27 cellular contexts compared by ENCODE assay signal in the genomic region with DNA sequence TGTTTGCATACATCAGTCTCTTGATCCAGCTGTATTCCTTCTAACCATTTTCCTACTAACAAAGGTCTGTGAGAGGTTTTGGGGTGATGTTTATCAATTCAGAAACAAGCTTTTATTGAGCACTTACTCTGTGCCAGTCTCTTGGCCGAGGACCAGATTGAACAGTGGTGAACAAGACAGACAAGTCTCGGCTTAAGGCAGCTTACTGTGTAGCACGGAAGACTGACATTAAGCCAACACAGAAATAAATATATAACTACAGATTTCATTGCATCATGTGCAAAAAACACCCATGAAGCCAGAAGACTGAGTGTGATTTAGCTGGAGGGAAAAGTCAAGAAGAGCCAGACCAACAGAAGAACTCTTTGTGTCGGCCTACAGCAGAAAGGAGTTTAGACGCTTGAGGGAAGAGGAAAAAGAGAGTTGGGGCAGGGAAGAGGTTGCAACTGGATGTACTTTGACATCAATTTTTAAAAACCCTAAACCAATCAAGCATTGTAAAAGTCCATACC.
"Had no signal": no experiment of that assay in that cellular context is flagged by ENCODE, and none has a peak within 500 bp of the region (broad histone marks: within the 10 kb centered on the region; RNA-seq: fewer than 3 reads in every experiment).

No MANE protein-coding gene starts in this region.

- H3K36me3 Mint-ChIP-seq: activated CD8-positive, alpha-beta memory T cell treated with anti-CD3 and anti-CD28 coated beads, Interleukin-2, amount 10 ng/mL, durations not matched to agents 7 days and 5 days; activated naive CD4-positive, alpha-beta T cell treated with anti-CD3 and anti-CD28 coated beads, Interleukin-2, amount 50 U/mL, for 24 hours; natural killer cell; stimulated activated naive B cell treated with anti-CD40 and anti-IgM and Interleukin-4, amounts not matched to agents 10 μg/mL and 1 μg/mL and 100 μg/mL, for 72 hours had no signal

- H3K27ac ChIP-seq: esophagus muscularis mucosa, foreskin keratinocyte, heart right ventricle, left lung, lower lobe of right lung, neutrophil, ovary, prostate gland, suprapubic skin, tibial artery had no signal

- H3K4me1 ChIP-seq: foreskin keratinocyte, lower lobe of right lung, prostate gland, suprapubic skin had no signal

- H3K27me3 ChIP-seq: esophagus muscularis mucosa, foreskin keratinocyte, heart right ventricle, left lung, neutrophil, ovary, suprapubic skin, tibial artery had no signal

- H3K27ac Mint-ChIP-seq: activated B cell treated with CpG ODN at 0.5 μM for 24 hours; activated CD8-positive, alpha-beta memory T cell treated with anti-CD3 and anti-CD28 coated beads, Interleukin-2, amount 10 ng/mL, durations not matched to agents 7 days and 5 days; activated CD8-positive, alpha-beta T cell treated with anti-CD3 and anti-CD28 coated beads, Interleukin-2, amount 10 ng/mL, durations not matched to agents 7 days and 5 days; activated naive CD4-positive, alpha-beta T cell treated with anti-CD3 and anti-CD28 coated beads, Interleukin-2, amount 50 U/mL, for 24 hours; activated naive CD8-positive, alpha-beta T cell treated with anti-CD3 and anti-CD28 coated beads, Interleukin-2, amount 50 U/mL, for 24 hours; activated T-helper 2 cell treated with anti-CD3 and anti-CD28 coated beads, Interferon-gamma antibody, Interleukin-2, Interleukin-4, amounts not matched to agents 10 μg/mL and 5 μg/mL and 100 μg/mL, durations not matched to agents 14 hours and 24 hours and 36 hours; natural killer cell; stimulated activated naive B cell treated with anti-CD40 and anti-IgM and Interleukin-4, amounts not matched to agents 10 μg/mL and 1 μg/mL and 100 μg/mL, for 72 hours had no signal

- H3K27me3 Mint-ChIP-seq: activated B cell treated with CpG ODN at 0.5 μM for 24 hours; stimulated activated naive B cell treated with anti-CD40 and anti-IgM and Interleukin-4, amounts not matched to agents 10 μg/mL and 1 μg/mL and 100 μg/mL, for 72 hours had no signal

- H3K4me3 Mint-ChIP-seq: activated B cell treated with CpG ODN at 0.5 μM for 24 hours; activated CD8-positive, alpha-beta memory T cell treated with anti-CD3 and anti-CD28 coated beads, Interleukin-2, amount 10 ng/mL, durations not matched to agents 7 days and 5 days; activated CD8-positive, alpha-beta T cell treated with anti-CD3 and anti-CD28 coated beads, Interleukin-2, amount 10 ng/mL, durations not matched to agents 7 days and 5 days; activated naive CD4-positive, alpha-beta T cell treated with anti-CD3 and anti-CD28 coated beads, Interleukin-2, amount 50 U/mL, for 24 hours; activated naive CD8-positive, alpha-beta T cell treated with anti-CD3 and anti-CD28 coated beads, Interleukin-2, amount 50 U/mL, for 24 hours; central memory CD8-positive, alpha-beta T cell; natural killer cell; stimulated activated naive B cell treated with anti-CD40 and anti-IgM and Interleukin-4, amounts not matched to agents 10 μg/mL and 1 μg/mL and 100 μg/mL, for 72 hours had no signal

- H3K36me3 ChIP-seq: esophagus muscularis mucosa, heart right ventricle, left lung, lower lobe of right lung, neutrophil, ovary, prostate gland, suprapubic skin, tibial artery had no signal

- H3K9me3 Mint-ChIP-seq: activated B cell treated with CpG ODN at 0.5 μM for 24 hours; activated naive CD4-positive, alpha-beta T cell treated with anti-CD3 and anti-CD28 coated beads, Interleukin-2, amount 50 U/mL, for 24 hours; activated naive CD8-positive, alpha-beta T cell treated with anti-CD3 and anti-CD28 coated beads, Interleukin-2, amount 50 U/mL, for 24 hours; activated T-helper 2 cell treated with anti-CD3 and anti-CD28 coated beads, Interferon-gamma antibody, Interleukin-2, Interleukin-4, amounts not matched to agents 10 μg/mL and 5 μg/mL and 100 μg/mL, durations not matched to agents 14 hours and 24 hours and 36 hours; central memory CD8-positive, alpha-beta T cell; natural killer cell; stimulated activated naive B cell treated with anti-CD40 and anti-IgM and Interleukin-4, amounts not matched to agents 10 μg/mL and 1 μg/mL and 100 μg/mL, for 72 hours had no signal

- DNase-seq: activated B cell treated with CpG ODN at 0.5 μM for 24 hours; activated CD4-positive, alpha-beta T cell treated with anti-CD3 and anti-CD28 coated beads, Interleukin-2, amount 50 U/mL, for 1 hour; activated CD8-positive, alpha-beta memory T cell treated with anti-CD3 and anti-CD28 coated beads, Interleukin-2, amount 10 ng/mL, durations not matched to agents 7 days and 5 days; activated CD8-positive, alpha-beta T cell treated with anti-CD3 and anti-CD28 coated beads, Interleukin-2, amount 10 ng/mL, durations not matched to agents 7 days and 5 days; activated naive CD8-positive, alpha-beta T cell treated with anti-CD3 and anti-CD28 coated beads, Interleukin-2, amount 50 U/mL, for 24 hours; activated T-cell treated with anti-CD3 and anti-CD28 coated beads, Interleukin-2, amount 50 U/mL, for 48 hours; anterior cingulate cortex; effector CD8-positive, alpha-beta T cell; heart right ventricle; left lung; lower lobe of right lung; mesenchymal stem cell; natural killer cell; ovary; stimulated activated CD4-positive, alpha-beta T cell treated with anti-CD3 and anti-CD28 coated beads, Interleukin-15, amount 100 ng/mL, for 24 hours; stimulated activated CD4-positive, alpha-beta T cell treated with anti-CD3 and anti-CD28 coated beads, Interleukin-2, amount 100 ng/mL, for 24 hours; stimulated activated naive B cell treated with anti-CD40 and anti-IgM and Interleukin-4, amounts not matched to agents 10 μg/mL and 1 μg/mL and 100 μg/mL, for 72 hours; tibial artery had no signal

- H3K9me3 ChIP-seq: esophagus muscularis mucosa, heart right ventricle, left lung, lower lobe of right lung, neutrophil, ovary, prostate gland, suprapubic skin, tibial artery had no signal

- H3K4me2 ChIP-seq: smooth muscle cell had no signal

- ATAC-seq: activated CD8-positive, alpha-beta memory T cell treated with anti-CD3 and anti-CD28 coated beads, Interleukin-2, amount 10 ng/mL, durations not matched to agents 7 days and 5 days; activated CD8-positive, alpha-beta T cell treated with anti-CD3 and anti-CD28 coated beads, Interleukin-2, amount 10 ng/mL, durations not matched to agents 7 days and 5 days; activated naive CD8-positive, alpha-beta T cell treated with anti-CD3 and anti-CD28 coated beads, Interleukin-2, amount 50 U/mL, for 24 hours; foreskin keratinocyte; heart right ventricle; left lung; lower lobe of right lung; natural killer cell; stimulated activated naive B cell treated with anti-CD40 and anti-IgM and Interleukin-4, amounts not matched to agents 10 μg/mL and 1 μg/mL and 100 μg/mL, for 72 hours had no signal

- H3K4me1 Mint-ChIP-seq: activated naive CD4-positive, alpha-beta T cell treated with anti-CD3 and anti-CD28 coated beads, Interleukin-2, amount 50 U/mL, for 24 hours; central memory CD8-positive, alpha-beta T cell had no signal

- H3K4me3 ChIP-seq: esophagus muscularis mucosa, heart right ventricle, left lung, lower lobe of right lung, ovary, prostate gland, smooth muscle cell, suprapubic skin, tibial artery had no signal
